In genomic region chr1:105608713-105609112, GRCh38 we compare ENCODE assay signal across 14 cellular contexts.
DNase-seq lines count a peak whose midpoint lies in the region; ATAC-seq, FAIRE-seq and TF ChIP-seq lines count a peak whose summit lies in the region.
"Had no signal": no experiment of that assay in that cellular context is flagged by ENCODE, and none has a peak within 500 bp of the region (broad histone marks: within the 10 kb centered on the region; RNA-seq: fewer than 3 reads in every experiment).

No MANE protein-coding gene starts in this region.

- H3K4me3 ChIP-seq in brain microvascular endothelial cell (ENCODE audit: low read depth, low read length) (no peak overlapping the region), retinal pigment epithelial cell (ENCODE audit: low read length) (no peak overlapping the region)
- H3K4me3 ChIP-seq: BLaER1 treated with 17β-estradiol and CSF1 and Interleukin-3, amounts not matched to agents 10 nM and 100 nM; left lung had no signal

- H3K27me3 ChIP-seq in brain microvascular endothelial cell (replicated peaks) = no peaks in the 10 kb centered on the region
- H3K27me3 ChIP-seq: BLaER1 treated with 17β-estradiol and CSF1 and Interleukin-3, amounts not matched to agents 10 nM and 100 nM; left lung had no signal

- no peak for FAIRE-seq in HTR-8/SVneo (lab: Jason Lieb, UNC)
- FAIRE-seq: urothelium cell line had no signal

- ATAC-seq in HG03565 (IDR thresholded peaks at IDR 0.05; ENCODE audit: unreplicated experiment) (no peak), HG03469 (IDR thresholded peaks at IDR 0.05; ENCODE audit: unreplicated experiment) (no peak)
- ATAC-seq: left lung had no signal

- in situ Hi-C loops in brain microvascular endothelial cell (cut with HindIII; ENCODE audit: low pct_ligation_motif_present, low sequenced_read_pairs) = no loop called here

- no peak overlapping the region for H3K27ac ChIP-seq in brain microvascular endothelial cell
- H3K27ac ChIP-seq: BLaER1 treated with 17β-estradiol and CSF1 and Interleukin-3, amounts not matched to agents 10 nM and 100 nM; epithelial cell of prostate; left lung had no signal

- DNase-seq in NCI-H510A treated with DMSO at 0.1 percent for 48 hours (lab: John Stamatoyannopoulos, UW) = peak; percentile 6
- DNase-seq in NCI-H510A (lab: John Stamatoyannopoulos, UW) = no peak
- DNase-seq in NCI-H1048 (lab: John Stamatoyannopoulos, UW) = peak; percentile 1
- DNase-seq in brain microvascular endothelial cell = peak; percentile 13
- no peak for DNase-seq in retinal pigment epithelial cell (ENCODE audit: low read depth)
- no peak for DNase-seq in HTR-8/SVneo (ENCODE audit: insufficient read length, low spot score)
- DNase-seq: activated CD4-positive, alpha-beta T cell treated with anti-CD3 and anti-CD28 coated beads, Interleukin-2, amount 50 U/mL, for 1 hour; left lung; Right ventricle myocardium superior had no signal

- no peaks in the 10 kb centered on the region for H3K36me3 ChIP-seq in brain microvascular endothelial cell (replicated peaks)
- H3K36me3 ChIP-seq: BLaER1 treated with 17β-estradiol and CSF1 and Interleukin-3, amounts not matched to agents 10 nM and 100 nM; left lung had no signal

- TF ChIP-seq CTCF in brain microvascular endothelial cell (IDR thresholded peaks at IDR 0.05; ENCODE audit: low read depth, low read length, missing control alignments) (peak; percentile 34), retinal pigment epithelial cell (conservative IDR thresholded peaks at IDR 0.05; ENCODE audit: low read depth, low read length) (peak; percentile 21)

Comparison
In these comparisons a context has a peak if more than half of its experiments do, and no peak if none do; other contexts are left out.
1. DNase-seq: peak in NCI-H510A treated with DMSO at 0.1 percent for 48 hours (single experiment), NCI-H1048 (single experiment) and brain microvascular endothelial cell (single experiment); none in NCI-H510A (single experiment), retinal pigment epithelial cell (single experiment) and HTR-8/SVneo (single experiment).